ENCODE assay signal across 15 cellular contexts in genomic region chr12:51139292-51139844, GRCh38. TPM values are rescaled to one million over a fixed set of nuclear protein-coding genes. Genes with fewer than 3 reads are reported as not detected.
DNase-seq lines count a peak whose midpoint lies in the region; ATAC-seq and TF ChIP-seq lines count a peak whose summit lies in the region.
"Had no signal": no experiment of that assay in that cellular context is flagged by ENCODE, and none has a peak within 500 bp of the region (broad histone marks: within the 10 kb centered on the region; RNA-seq: fewer than 3 reads in every experiment).

No MANE protein-coding gene starts in this region.

- intact Hi-C loops in CD8-positive, alpha-beta T cell (cut with DNase I, micrococcal nuclease): no loop called here
- intact Hi-C loops in activated T-helper 1 cell treated with anti-CD3 and anti-CD28 coated beads, Interleukin-12 subunit alpha, Interleukin-12 subunit beta, Interleukin-2, Interleukin-4 antibody, amounts not matched to agents 30 ng/mL and 10 ng/mL and 1 ng/mL, durations not matched to agents 14 hours and 24 hours and 36 hours (cut with micrococcal nuclease): no loop called here

- POLR2A ChIA-PET in CD8-positive, alpha-beta T cell (lab: Charles Lee): interaction anchor here (0.6 kb wide), 1 partner anchor 60 kb away, joined by 3 read pairs; no protein-coding TSS in a partner anchor
- POLR2A ChIA-PET in HEK293 (lab: Yijun Ruan, JAX): no interaction called here
- POLR2A ChIA-PET in GM10248 (lab: Yijun Ruan, JAX): no interaction called here

- H3K4me1 Mint-ChIP-seq in CD8-positive, alpha-beta T cell (ENCODE audit: low read depth): peaks cover 12% of the 10 kb centered on the region
- no peaks in the 10 kb centered on the region for H3K4me1 Mint-ChIP-seq in activated T-helper 1 cell treated with anti-CD3 and anti-CD28 coated beads, Interleukin-12 subunit alpha, Interleukin-12 subunit beta, Interleukin-2, Interleukin-4 antibody, amounts not matched to agents 30 ng/mL and 10 ng/mL and 1 ng/mL, durations not matched to agents 14 hours and 24 hours and 36 hours (ENCODE audit: low read depth)
- H3K4me1 Mint-ChIP-seq in endodermal cell: no peaks in the 10 kb centered on the region
- H3K4me1 Mint-ChIP-seq: H9 had no signal

- no peak for DNase-seq in CD8-positive, alpha-beta T cell
- DNase-seq in activated T-helper 1 cell treated with anti-CD3 and anti-CD28 coated beads, Interleukin-12 subunit alpha, Interleukin-12 subunit beta, Interleukin-2, Interleukin-4 antibody, amounts not matched to agents 30 ng/mL and 10 ng/mL and 1 ng/mL, durations not matched to agents 14 hours and 24 hours and 36 hours (ENCODE audit: low spot score): no peak
- DNase-seq in endodermal cell: no peak
- DNase-seq in GM10248 (ENCODE audit: extremely low spot score): no peak
- no peak for DNase-seq in stimulated activated CD4-positive, alpha-beta T cell treated with anti-CD3 and anti-CD28 coated beads, Interleukin-4, amount 100 ng/mL, for 1 hour
- no peak for DNase-seq in activated T-cell treated with anti-CD3 and anti-CD28 coated beads, Interleukin-2, amount 50 U/mL, for 48 hours
- no peak for DNase-seq in NAMALWA (ENCODE audit: low spot score)
- DNase-seq: AML-193; CD4-positive, alpha-beta T cell; DMS153; DMS79; GDM1; H9 had no signal

- H3K4me1 ChIP-seq in CD8-positive, alpha-beta T cell (ENCODE audit: insufficient read depth, low read length): no peaks in the 10 kb centered on the region
- H3K4me1 ChIP-seq in HEK293 (ENCODE audit: control insufficient read depth, insufficient read depth, low read length) (no peaks in the 10 kb centered on the region), endodermal cell (ENCODE audit: control insufficient read depth, insufficient read depth, low read length) (no peaks in the 10 kb centered on the region)

- no peak overlapping the region for H3K27ac ChIP-seq in CD8-positive, alpha-beta T cell (ENCODE audit: low read depth, low read length)
- H3K27ac ChIP-seq in HEK293 (ENCODE audit: extremely low read depth, low read depth, low read length) (no peak overlapping the region), endodermal cell (ENCODE audit: low read depth, low read length) (no peak overlapping the region)
- H3K27ac ChIP-seq: C4-2B had no signal

- no peaks in the 10 kb centered on the region for H3K9me3 Mint-ChIP-seq in CD8-positive, alpha-beta T cell
- no peaks in the 10 kb centered on the region for H3K9me3 Mint-ChIP-seq in activated T-helper 1 cell treated with anti-CD3 and anti-CD28 coated beads, Interleukin-12 subunit alpha, Interleukin-12 subunit beta, Interleukin-2, Interleukin-4 antibody, amounts not matched to agents 30 ng/mL and 10 ng/mL and 1 ng/mL, durations not matched to agents 14 hours and 24 hours and 36 hours
- H3K9me3 Mint-ChIP-seq in endodermal cell: peaks cover under 1% of the 10 kb centered on the region
- H3K9me3 Mint-ChIP-seq: CD4-positive, alpha-beta T cell; H9 had no signal

- WGBS in endodermal cell (ENCODE audit: insufficient coverage in 1 of 2, insufficient read length in 1 of 2), 2 experiments: 95% methylated on average over 3 of the region's 3 CpGs; no CpG with 5 or more reads in 1 of the 2 experiments

- no peak overlapping the region for H3K4me3 ChIP-seq in CD8-positive, alpha-beta T cell (ENCODE audit: low read depth, low read length)
- H3K4me3 ChIP-seq in HEK293 (ENCODE audit: low read depth, low read length) (no peak overlapping the region), endodermal cell (ENCODE audit: low read length) (no peak overlapping the region)

- no peak for ATAC-seq in CD8-positive, alpha-beta T cell

- no peaks in the 10 kb centered on the region for H3K9me3 ChIP-seq in CD8-positive, alpha-beta T cell (ENCODE audit: low read length)
- H3K9me3 ChIP-seq in HEK293 (ENCODE audit: control insufficient read depth, insufficient read depth, low read depth, low read length): no peaks in the 10 kb centered on the region
- no peaks in the 10 kb centered on the region for H3K9me3 ChIP-seq in endodermal cell (ENCODE audit: control insufficient read depth, low read length)

- H3K27me3 Mint-ChIP-seq in CD8-positive, alpha-beta T cell (ENCODE audit: low read depth): no peaks in the 10 kb centered on the region
- H3K27me3 Mint-ChIP-seq in activated T-helper 1 cell treated with anti-CD3 and anti-CD28 coated beads, Interleukin-12 subunit alpha, Interleukin-12 subunit beta, Interleukin-2, Interleukin-4 antibody, amounts not matched to agents 30 ng/mL and 10 ng/mL and 1 ng/mL, durations not matched to agents 14 hours and 24 hours and 36 hours (ENCODE audit: insufficient read depth): no peaks in the 10 kb centered on the region
- no peaks in the 10 kb centered on the region for H3K27me3 Mint-ChIP-seq in endodermal cell (ENCODE audit: insufficient read depth)
- H3K27me3 Mint-ChIP-seq: CD4-positive, alpha-beta T cell had no signal

- peak overlapping the region; percentile 27 for H3K27ac Mint-ChIP-seq in CD8-positive, alpha-beta T cell
- peak overlapping the region; percentile 36 for H3K27ac Mint-ChIP-seq in activated T-helper 1 cell treated with anti-CD3 and anti-CD28 coated beads, Interleukin-12 subunit alpha, Interleukin-12 subunit beta, Interleukin-2, Interleukin-4 antibody, amounts not matched to agents 30 ng/mL and 10 ng/mL and 1 ng/mL, durations not matched to agents 14 hours and 24 hours and 36 hours
- H3K27ac Mint-ChIP-seq in endodermal cell: no peak overlapping the region
- H3K27ac Mint-ChIP-seq: CD4-positive, alpha-beta T cell had no signal

- no peak for TF ChIP-seq CTCF in CD8-positive, alpha-beta T cell (IDR thresholded peaks at IDR 0.05)
- no peak for TF ChIP-seq CTCF in HEK293 (tag by site-specific recombination; IDR thresholded peaks at IDR 0.05)
- peak; percentile 15 for TF ChIP-seq CTCF in endodermal cell (conservative IDR thresholded peaks at IDR 0.05)
- no peak for TF ChIP-seq CTCF in GM10248 (IDR thresholded peaks at IDR 0.05; ENCODE audit: control extremely low read depth, extremely low read depth, low read depth, missing control alignments)

- no peak overlapping the region for H3K9ac ChIP-seq in endodermal cell (ENCODE audit: extremely low read depth, low read length, poor library complexity, severe bottlenecking)

- H3K36me3 ChIP-seq in CD8-positive, alpha-beta T cell (ENCODE audit: insufficient read depth, low read length): peaks cover 5% of the 10 kb centered on the region
- H3K36me3 ChIP-seq in HEK293 (ENCODE audit: control insufficient read depth in 2 of 2, insufficient read depth in 1 of 2, low read length in 2 of 2) (peaks cover 0 to 6% of the 10 kb centered on the region in 2 experiments; a peak in 2 of 3 replicates), endodermal cell (ENCODE audit: control insufficient read depth, insufficient read depth, low read length) (no peaks in the 10 kb centered on the region)

- H3K4me3 Mint-ChIP-seq in CD8-positive, alpha-beta T cell: no peak overlapping the region
- H3K4me3 Mint-ChIP-seq in activated T-helper 1 cell treated with anti-CD3 and anti-CD28 coated beads, Interleukin-12 subunit alpha, Interleukin-12 subunit beta, Interleukin-2, Interleukin-4 antibody, amounts not matched to agents 30 ng/mL and 10 ng/mL and 1 ng/mL, durations not matched to agents 14 hours and 24 hours and 36 hours: no peak overlapping the region
- H3K4me3 Mint-ChIP-seq in endodermal cell: no peak overlapping the region
- H3K4me3 Mint-ChIP-seq: CD4-positive, alpha-beta T cell; H9 had no signal

- CTCF ChIA-PET in CD8-positive, alpha-beta T cell (lab: Charles Lee): no interaction called here
- CTCF ChIA-PET in HEK293 (lab: Yijun Ruan, JAX) (no interaction called here), GM10248 (lab: Yijun Ruan, JAX) (interaction anchor here (1.4 kb wide), 1 partner anchor 18 kb away, joined by 3 read pairs; no protein-coding TSS in a partner anchor)

- H3K27me3 ChIP-seq in CD8-positive, alpha-beta T cell (ENCODE audit: insufficient read depth, low read length): no peaks in the 10 kb centered on the region
- no peaks in the 10 kb centered on the region for H3K27me3 ChIP-seq in endodermal cell (ENCODE audit: control insufficient read depth, insufficient read depth, low read length, poor library complexity, severe bottlenecking)

- H3K36me3 Mint-ChIP-seq in CD8-positive, alpha-beta T cell: peaks cover 39% of the 10 kb centered on the region
- peaks cover 27% of the 10 kb centered on the region for H3K36me3 Mint-ChIP-seq in activated T-helper 1 cell treated with anti-CD3 and anti-CD28 coated beads, Interleukin-12 subunit alpha, Interleukin-12 subunit beta, Interleukin-2, Interleukin-4 antibody, amounts not matched to agents 30 ng/mL and 10 ng/mL and 1 ng/mL, durations not matched to agents 14 hours and 24 hours and 36 hours (ENCODE audit: low read depth)
- H3K36me3 Mint-ChIP-seq in endodermal cell (ENCODE audit: low read depth): peaks cover 30% of the 10 kb centered on the region

TF ChIP-seq in HEK293, 187 proteins besides CTCF, POLR2A, EP300 and RAD21 (continues in another document):
- TF ChIP-seq ZBTB6 (tag by site-specific recombination; IDR thresholded peaks at IDR 0.05): no peak

RNA-seq across cellular contexts. Expression of gene TFCP2, which starts 33.6 kb away (rescaled TPM):
- 1 to 10 TPM; 8.6 to 9.5 TPM for total RNA-seq in CD8-positive, alpha-beta T cell
- 49.1 and 49.8 TPM in 2 replicates for total RNA-seq in activated T-helper 1 cell treated with anti-CD3 and anti-CD28 coated beads, Interleukin-12 subunit alpha, Interleukin-12 subunit beta, Interleukin-2, Interleukin-4 antibody, amounts not matched to agents 30 ng/mL and 10 ng/mL and 1 ng/mL, durations not matched to agents 14 hours and 24 hours and 36 hours
- 10 to 100 TPM; 44.1 to 47.2 TPM for total RNA-seq in endodermal cell
- polyA plus RNA-seq in endodermal cell (2013, experiment 1 of 2): 36.5 TPM
- polyA plus RNA-seq in endodermal cell (2013, experiment 2 of 2): 37.0 TPM

RNA-seq across cellular contexts. Expression of gene CSRNP2, which starts 56.0 kb away (rescaled TPM):
- 10 to 100 TPM; 19.5 to 19.9 TPM for total RNA-seq in CD8-positive, alpha-beta T cell
- 28.6 and 35.2 TPM in 2 replicates for total RNA-seq in activated T-helper 1 cell treated with anti-CD3 and anti-CD28 coated beads, Interleukin-12 subunit alpha, Interleukin-12 subunit beta, Interleukin-2, Interleukin-4 antibody, amounts not matched to agents 30 ng/mL and 10 ng/mL and 1 ng/mL, durations not matched to agents 14 hours and 24 hours and 36 hours
- total RNA-seq in endodermal cell: 10 to 100 TPM; 45.7 to 52.1 TPM
- polyA plus RNA-seq in endodermal cell (2013, experiment 1 of 2): 34.2 TPM
- polyA plus RNA-seq in endodermal cell (2013, experiment 2 of 2): 33.4 TPM
